Comparison of ENCODE assay signal across 8 cellular contexts in genomic region chr9:126722922-126723806, GRCh38.
DNase-seq lines count a peak whose midpoint lies in the region; ATAC-seq and TF ChIP-seq lines count a peak whose summit lies in the region.

No MANE protein-coding gene starts in this region.

- H3K9ac ChIP-seq in HCT116 (ENCODE audit: low read length) (peak overlapping the region; percentile 73), OCI-LY3 (ENCODE audit: low read length) (peak overlapping the region; percentile 98)

- no peaks in the 10 kb centered on the region for H3K9me2 ChIP-seq in HCT116 (ENCODE audit: insufficient read depth)

- peak overlapping the region; percentile 66 for H3K27ac ChIP-seq in HCT116 (ENCODE audit: low read depth, low read length)
- peak overlapping the region; percentile 81 for H3K27ac ChIP-seq in OCI-LY3 (ENCODE audit: low read length)

- H2AFZ ChIP-seq in HCT116 (ENCODE audit: low read depth, low read length, poor library complexity, severe bottlenecking) (no peak overlapping the region), OCI-LY3 (ENCODE audit: low read depth, low read length) (peak overlapping the region; percentile 66; the same call in 1 of the 2 replicates)

- ATAC-seq in HCT116: peak; percentile 47
- ATAC-seq in left cardiac atrium: peak; percentile 79 to 81
- ATAC-seq in HG03039 (IDR thresholded peaks at IDR 0.05; ENCODE audit: unreplicated experiment): no peak

- H3K79me2 ChIP-seq in HCT116 (ENCODE audit: insufficient read depth, low read length): no peaks in the 10 kb centered on the region
- H3K79me2 ChIP-seq in OCI-LY3 (ENCODE audit: low read length): no peaks in the 10 kb centered on the region

- H4K20me1 ChIP-seq in HCT116 (ENCODE audit: insufficient read depth) (no peaks in the 10 kb centered on the region), OCI-LY3 (ENCODE audit: insufficient read depth, low read length) (no peaks in the 10 kb centered on the region)

- CTCF ChIA-PET in GM10248 (lab: Yijun Ruan, JAX) (interaction anchor here (1.1 to 3.7 kb wide), 2 partner anchors 18 to 58 kb away, joined by 3 to 25 read pairs; no protein-coding TSS in a partner anchor), HCT116 (lab: Charles Lee) (interaction anchor here (1.7 to 2.2 kb wide), 2 partner anchors 17 to 59 kb away, joined by 4 to 11 read pairs; no protein-coding TSS in a partner anchor)

- H3K36me3 ChIP-seq in HCT116 (ENCODE audit: control insufficient read depth in 1 of 2, insufficient read depth in 2 of 2, low read length in 2 of 2): no peaks in the 10 kb centered on the region
- H3K36me3 ChIP-seq in OCI-LY3 (replicated peaks; ENCODE audit: low read depth, low read length): no peaks in the 10 kb centered on the region

- H3K9me3 ChIP-seq in HCT116 (ENCODE audit: control insufficient read depth in 1 of 2, insufficient read depth in 1 of 2, low read depth in 1 of 2, low read length in 2 of 2) (no peaks in the 10 kb centered on the region), OCI-LY3 (ENCODE audit: insufficient read depth, low read length) (no peaks in the 10 kb centered on the region)

- H3K4me1 ChIP-seq in HCT116 (ENCODE audit: control insufficient read depth in 1 of 2, insufficient read depth in 2 of 2, low read length in 2 of 2) (peaks cover 19 to 35% of the 10 kb centered on the region in 2 experiments), OCI-LY3 (ENCODE audit: low read length) (peaks cover 22% of the 10 kb centered on the region)

- no peaks in the 10 kb centered on the region for H3K27me3 ChIP-seq in HCT116 (ENCODE audit: insufficient read depth, low read length)
- H3K27me3 ChIP-seq in OCI-LY3 (ENCODE audit: low read depth, low read length): no peaks in the 10 kb centered on the region

- TF ChIP-seq RAD21 in HCT116 (IDR thresholded peaks at IDR 0.05; ENCODE audit: low read depth): no peak

- DNase-seq in GM10248 (ENCODE audit: extremely low spot score) (peak; percentile 80), HCT116 (ENCODE audit: low read depth, low spot score) (no peak), activated gamma-delta T cell treated with Interleukin-2 at 50 U/mL for 16 hours (peak; percentile 76), left cardiac atrium (peak; percentile 59), skeletal muscle cell (ENCODE audit: low read depth) (no peak), GM19238 (ENCODE audit: insufficient read length, low spot score) (no peak)

- H3K4me3 ChIP-seq in HCT116 (replicated peaks in 1 of 2; ENCODE audit: low read depth in 1 of 2, low read length in 2 of 2) (peak overlapping the region; percentile 54 to 68), OCI-LY3 (ENCODE audit: low read length) (peak overlapping the region; percentile 93), skeletal muscle cell (ENCODE audit: low read depth, low read length) (peak overlapping the region; percentile 60)

- no TSS peak for BruUV-seq in HCT116 (replicated peaks; lab: Mats Ljungman, UMichigan)

- RAD21 ChIA-PET in HCT116 (lab: Charles Lee; ENCODE audit: low non-redundant PET in 1 of 2, low total read pairs in 2 of 2, uncharacterized antibody in 2 of 2, unreplicated experiment in 2 of 2): no interaction called here

- TF ChIP-seq CTCF in GM10248 (IDR thresholded peaks at IDR 0.05; ENCODE audit: control extremely low read depth, extremely low read depth, low read depth, missing control alignments): no peak
- no peak for TF ChIP-seq CTCF in HCT116 (IDR thresholded peaks at IDR 0.05 in 2 of 3, conservative IDR thresholded peaks at IDR 0.05 in 1 of 3; ENCODE audit: borderline replicate concordance in 1 of 3, insufficient read depth in 1 of 3, low read depth in 2 of 3, low read length in 2 of 3)
- TF ChIP-seq CTCF in OCI-LY3 (IDR thresholded peaks at IDR 0.05; ENCODE audit: low read depth, low read length): no peak

- intact Hi-C loops in HCT116 (cut with micrococcal nuclease) (loop anchor here (5.0 kb wide), 1 partner anchor 49 kb away; no protein-coding TSS in a partner anchor), left cardiac atrium (cut with DNase I) (no loop called here)

- POLR2A ChIA-PET in GM10248 (lab: Yijun Ruan, JAX) (no interaction called here), HCT116 (lab: Charles Lee) (no interaction called here)

- no peak for TF ChIP-seq POLR2A in HCT116 (IDR thresholded peaks at IDR 0.05; ENCODE audit: borderline replicate concordance, extremely low read depth, insufficient read depth, insufficient read length)

- peak overlapping the region; percentile 81 for H3K4me2 ChIP-seq in HCT116 (ENCODE audit: low read length)
- peak overlapping the region; percentile 82 for H3K4me2 ChIP-seq in OCI-LY3 (ENCODE audit: low read length)

TF ChIP-seq in HCT116, 20 proteins besides CTCF, POLR2A, EP300 and RAD21:
- TF ChIP-seq ATF3 (IDR thresholded peaks at IDR 0.05) (no peak), ZFX (IDR thresholded peaks at IDR 0.05) (peak; percentile 38), EZH2 (IDR thresholded peaks at IDR 0.05) (no peak), TCF7L2 (IDR thresholded peaks at IDR 0.05; ENCODE audit: borderline replicate concordance, extremely low read depth, insufficient read depth, insufficient read length) (peak; percentile 6)

Comparison
In these comparisons a context has a peak if more than half of its experiments do, and no peak if none do; other contexts are left out.
1. DNase-seq: peak in GM10248 (single experiment), activated gamma-delta T cell treated with Interleukin-2 at 50 U/mL for 16 hours (single experiment) and left cardiac atrium (single experiment); none in HCT116 (single experiment), skeletal muscle cell (single experiment) and GM19238 (single experiment).
2. Peak in every context shown above with its lines, with median percentiles within 50 percentile points of each other: H3K4me3 ChIP-seq.